In the genomic region with DNA sequence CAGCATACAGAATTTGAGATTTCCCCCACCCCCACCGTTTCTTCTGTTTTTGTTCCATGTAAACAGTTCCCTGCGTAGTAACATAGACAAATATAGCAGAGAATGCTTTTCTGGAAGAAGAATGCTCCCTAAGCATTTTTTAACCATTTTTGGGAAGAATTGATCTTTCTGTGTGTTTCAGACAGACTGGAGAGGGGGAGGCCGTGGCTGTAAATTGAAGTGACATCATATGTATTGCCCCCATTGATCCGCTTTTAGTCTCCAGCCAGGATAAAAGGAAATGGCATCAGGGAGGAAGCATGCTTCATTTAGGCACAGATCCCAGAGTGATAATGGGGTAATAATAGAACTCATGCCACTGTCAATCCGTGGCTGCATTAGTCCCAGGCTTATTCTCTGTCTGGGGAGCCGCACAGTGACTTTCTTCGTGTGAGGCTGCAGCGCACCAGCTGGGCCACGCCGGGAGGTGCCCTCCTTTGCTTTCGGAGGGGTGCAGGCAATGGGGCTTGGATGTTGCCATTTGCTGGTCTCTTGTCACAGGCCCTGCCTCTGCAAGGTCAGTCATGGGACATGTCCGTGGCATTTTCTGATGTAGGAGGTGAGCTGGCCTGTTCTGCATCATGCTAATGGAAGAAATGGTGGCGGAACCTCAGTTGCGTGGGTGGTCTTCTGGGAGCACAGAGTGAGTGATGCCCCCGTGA, we compare ENCODE assay signal across 9 cellular contexts.
DNase-seq lines count a peak whose midpoint lies in the region; ATAC-seq and TF ChIP-seq lines count a peak whose summit lies in the region.
"Had no signal": no experiment of that assay in that cellular context is flagged by ENCODE, and none has a peak within 500 bp of the region (broad histone marks: within the 10 kb centered on the region; RNA-seq: fewer than 3 reads in every experiment).

No MANE protein-coding gene starts in this region.

- H3K4me3 ChIP-seq in SK-N-SH (ENCODE audit: low read depth in 2 of 2, low read length in 1 of 2) (peak overlapping the region; percentile 30 to 59), cardiac muscle cell (no peak overlapping the region), psoas muscle (peak overlapping the region; percentile 47)

- H3K9me3 ChIP-seq in SK-N-SH (no peaks in the 10 kb centered on the region), cardiac muscle cell (ENCODE audit: low read depth) (no peaks in the 10 kb centered on the region), psoas muscle (no peaks in the 10 kb centered on the region)

- peaks cover 23 to 40% of the 10 kb centered on the region in 2 experiments for H3K36me3 ChIP-seq in SK-N-SH (replicated peaks in 1 of 2; ENCODE audit: control insufficient read depth in 1 of 2, insufficient read depth in 2 of 2, low read length in 1 of 2)
- H3K36me3 ChIP-seq in cardiac muscle cell, result peaks cover 4% of the 10 kb centered on the region
- peaks cover 0 to 13% of the 10 kb centered on the region in 2 donors for H3K36me3 ChIP-seq in psoas muscle (ENCODE audit: insufficient read depth in 1 of 2, low read depth in 1 of 2)

- H3F3A ChIP-seq in SK-N-SH (replicated peaks; ENCODE audit: insufficient read depth), result peaks cover 27% of the 10 kb centered on the region

- CTCF ChIA-PET in SK-N-SH (lab: Yijun Ruan, JAX), result interaction anchor here (0.6 to 1.9 kb wide), 5 partner anchors 9 to 213 kb away, joined by 3 to 6 read pairs (median 4); no protein-coding TSS in a partner anchor

- ATAC-seq in psoas muscle, result peak; percentile 90 to 95 (median 93)

- TF ChIP-seq CTCF in SK-N-SH (IDR thresholded peaks at IDR 0.05) (0 out of 2 replicates have a peak, but pooled peaks have one; percentile 18), cardiac muscle cell (IDR thresholded peaks at IDR 0.05; ENCODE audit: low read depth, low read length) (no peak), psoas muscle (IDR thresholded peaks at IDR 0.05) (no peak)

- 10% methylated on average over 13 of the region's 15 CpGs for WGBS in SK-N-SH (ENCODE audit: low lambda C conversion rate)
- 17 to 23% (median 23%) methylated on average over 15 of the region's 15 CpGs for WGBS in psoas muscle, 3 donors

- H3K79me2 ChIP-seq in SK-N-SH (ENCODE audit: insufficient read depth), result peaks cover 100% of the 10 kb centered on the region

- H3K4me1 ChIP-seq in SK-N-SH (ENCODE audit: control insufficient read depth in 1 of 2, insufficient read depth in 2 of 2, low read depth in 1 of 2, low read length in 1 of 2) (peaks cover 56 to 60% of the 10 kb centered on the region in 2 experiments), cardiac muscle cell (ENCODE audit: low read depth) (peaks cover 30% of the 10 kb centered on the region), psoas muscle (peaks cover 77% of the 10 kb centered on the region)

- peaks cover 47% of the 10 kb centered on the region for H4K20me1 ChIP-seq in SK-N-SH (ENCODE audit: insufficient read depth)

- H2AFZ ChIP-seq in SK-N-SH (ENCODE audit: low read depth), result no peak overlapping the region

- H3K9me2 ChIP-seq in SK-N-SH, result no peaks in the 10 kb centered on the region

- TF ChIP-seq RAD21 in SK-N-SH (IDR thresholded peaks at IDR 0.05; ENCODE audit: low read length), result peak; percentile 19

- peak overlapping the region; percentile 83 to 96 for H3K27ac ChIP-seq in SK-N-SH (ENCODE audit: low read depth in 2 of 2, low read length in 1 of 2)
- H3K27ac ChIP-seq in cardiac muscle cell, result peak overlapping the region; percentile 90
- H3K27ac ChIP-seq in psoas muscle, result peak overlapping the region; percentile 93

- H3K27me3 ChIP-seq in SK-N-SH (ENCODE audit: insufficient read depth) (no peaks in the 10 kb centered on the region), cardiac muscle cell (no peaks in the 10 kb centered on the region), psoas muscle (ENCODE audit: insufficient read depth in 3 of 3, low read length in 2 of 3) (no peaks in the 10 kb centered on the region)

- intact Hi-C loops in psoas muscle (cut with DNase I), result no loop called here

- POLR2A ChIA-PET in SK-N-SH (lab: Yijun Ruan, JAX), result interaction anchor here (1.3 to 2.0 kb wide), 2 partner anchors 11 to 30 kb away, joined by 3 to 7 read pairs; no protein-coding TSS in a partner anchor

- peak overlapping the region; percentile 71 for H3K9ac ChIP-seq in SK-N-SH

- TF ChIP-seq EP300 in SK-N-SH (IDR thresholded peaks at IDR 0.05; ENCODE audit: borderline replicate concordance in 1 of 2, low read depth in 1 of 2, low read length in 1 of 2), result peak; percentile 36 to 41; a peak in 2 of 4 replicates

- peak overlapping the region; percentile 87 for H3K4me2 ChIP-seq in SK-N-SH

- DNase-seq in DMS53 treated with DMSO at 0.1 percent for 48 hours (lab: John Stamatoyannopoulos, UW; ENCODE audit: unreplicated experiment), result peak; percentile 24
- peak; percentile 70 for DNase-seq in SK-N-SH
- DNase-seq in cardiac muscle cell (ENCODE audit: low read depth in 1 of 2, low spot score in 1 of 2), result peak in 1 of 2 donors; percentile 61
- DNase-seq in psoas muscle, result peak; percentile 42 to 73
- no peak for DNase-seq in NCI-H524 (lab: John Stamatoyannopoulos, UW)
- no peak for DNase-seq in NCI-H1436 treated with DMSO at 0.1 percent for 48 hours (lab: John Stamatoyannopoulos, UW)
- DNase-seq in activated CD4-positive, CD25-positive, alpha-beta regulatory T cell (lab: John Stamatoyannopoulos, UW), result no peak
- no peak for DNase-seq in MV-4-11 (lab: John Stamatoyannopoulos, UW)
- DNase-seq: activated B cell treated with CpG ODN at 0.5 μM for 24 hours had no signal

TF ChIP-seq in SK-N-SH, 30 proteins besides CTCF, POLR2A, EP300 and RAD21 (continues in another document):
- TF ChIP-seq POLR2AphosphoS5 (IDR thresholded peaks at IDR 0.05; ENCODE audit: low read depth, low read length) (no peak; the same call in 1 of the 2 replicates), JUND (IDR thresholded peaks at IDR 0.05) (no peak; the same call in 1 of the 2 replicates), RXRA (IDR thresholded peaks at IDR 0.05; ENCODE audit: borderline replicate concordance, low read depth) (no peak), IRF3 (IDR thresholded peaks at IDR 0.05; ENCODE audit: low read depth, low read length) (no peak), TCF12 (IDR thresholded peaks at IDR 0.05) (peak; percentile 64), FOXJ3 (CRISPR knock-in tag; IDR thresholded peaks at IDR 0.05) (peak; percentile 46; the same call in 1 of the 2 replicates), TAF1 (IDR thresholded peaks at IDR 0.05; ENCODE audit: borderline replicate concordance, low read depth, low read length) (no peak), EZH2phosphoT487 (IDR thresholded peaks at IDR 0.05; ENCODE audit: borderline replicate concordance, low read depth) (no peak), CHD2 (IDR thresholded peaks at IDR 0.05; ENCODE audit: low read length, partially characterized antibody) (no peak), SMC3 (IDR thresholded peaks at IDR 0.05; ENCODE audit: low read depth, low read length) (0 out of 2 replicates have a peak, but pooled peaks have one; percentile 2), MAX (IDR thresholded peaks at IDR 0.05; ENCODE audit: low read depth) (peak; percentile 64; the same call in 1 of the 2 replicates), RFX5 (IDR thresholded peaks at IDR 0.05; ENCODE audit: low read length) (no peak), MEF2A (IDR thresholded peaks at IDR 0.05; ENCODE audit: borderline replicate concordance, low read depth) (peak; percentile 78)
- TF ChIP-seq, protein P1, sequence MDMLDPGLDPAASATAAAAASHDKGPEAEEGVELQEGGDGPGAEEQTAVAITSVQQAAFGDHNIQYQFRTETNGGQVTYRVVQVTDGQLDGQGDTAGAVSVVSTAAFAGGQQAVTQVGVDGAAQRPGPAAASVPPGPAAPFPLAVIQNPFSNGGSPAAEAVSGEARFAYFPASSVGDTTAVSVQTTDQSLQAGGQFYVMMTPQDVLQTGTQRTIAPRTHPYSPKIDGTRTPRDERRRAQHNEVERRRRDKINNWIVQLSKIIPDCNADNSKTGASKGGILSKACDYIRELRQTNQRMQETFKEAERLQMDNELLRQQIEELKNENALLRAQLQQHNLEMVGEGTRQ (IDR thresholded peaks at IDR 0.05; ENCODE audit: borderline replicate concordance, low read depth, low read length), result no peak
- TF ChIP-seq, protein P2, sequence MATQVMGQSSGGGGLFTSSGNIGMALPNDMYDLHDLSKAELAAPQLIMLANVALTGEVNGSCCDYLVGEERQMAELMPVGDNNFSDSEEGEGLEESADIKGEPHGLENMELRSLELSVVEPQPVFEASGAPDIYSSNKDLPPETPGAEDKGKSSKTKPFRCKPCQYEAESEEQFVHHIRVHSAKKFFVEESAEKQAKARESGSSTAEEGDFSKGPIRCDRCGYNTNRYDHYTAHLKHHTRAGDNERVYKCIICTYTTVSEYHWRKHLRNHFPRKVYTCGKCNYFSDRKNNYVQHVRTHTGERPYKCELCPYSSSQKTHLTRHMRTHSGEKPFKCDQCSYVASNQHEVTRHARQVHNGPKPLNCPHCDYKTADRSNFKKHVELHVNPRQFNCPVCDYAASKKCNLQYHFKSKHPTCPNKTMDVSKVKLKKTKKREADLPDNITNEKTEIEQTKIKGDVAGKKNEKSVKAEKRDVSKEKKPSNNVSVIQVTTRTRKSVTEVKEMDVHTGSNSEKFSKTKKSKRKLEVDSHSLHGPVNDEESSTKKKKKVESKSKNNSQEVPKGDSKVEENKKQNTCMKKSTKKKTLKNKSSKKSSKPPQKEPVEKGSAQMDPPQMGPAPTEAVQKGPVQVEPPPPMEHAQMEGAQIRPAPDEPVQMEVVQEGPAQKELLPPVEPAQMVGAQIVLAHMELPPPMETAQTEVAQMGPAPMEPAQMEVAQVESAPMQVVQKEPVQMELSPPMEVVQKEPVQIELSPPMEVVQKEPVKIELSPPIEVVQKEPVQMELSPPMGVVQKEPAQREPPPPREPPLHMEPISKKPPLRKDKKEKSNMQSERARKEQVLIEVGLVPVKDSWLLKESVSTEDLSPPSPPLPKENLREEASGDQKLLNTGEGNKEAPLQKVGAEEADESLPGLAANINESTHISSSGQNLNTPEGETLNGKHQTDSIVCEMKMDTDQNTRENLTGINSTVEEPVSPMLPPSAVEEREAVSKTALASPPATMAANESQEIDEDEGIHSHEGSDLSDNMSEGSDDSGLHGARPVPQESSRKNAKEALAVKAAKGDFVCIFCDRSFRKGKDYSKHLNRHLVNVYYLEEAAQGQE (IDR thresholded peaks at IDR 0.05; ENCODE audit: low read depth, low read length), result no peak

Comparison
In these comparisons a context has a peak if more than half of its experiments do, and no peak if none do; other contexts are left out.
1. DNase-seq: peak in DMS53 treated with DMSO at 0.1 percent for 48 hours (single experiment), SK-N-SH (single experiment) and psoas muscle (2 of 2); none in NCI-H524 (0 of 2), NCI-H1436 treated with DMSO at 0.1 percent for 48 hours (single experiment), activated CD4-positive, CD25-positive, alpha-beta regulatory T cell (0 of 4) and MV-4-11 (single experiment).
2. Peak in every context shown above with its lines, with median percentiles within 50 percentile points of each other: H3K27ac ChIP-seq.